Comparison of ENCODE assay signal across 33 cellular contexts in genomic region chr7:23945472-23945871, GRCh38.
"Had no signal": no experiment of that assay in that cellular context is flagged by ENCODE, and none has a peak within 500 bp of the region (broad histone marks: within the 10 kb centered on the region; RNA-seq: fewer than 3 reads in every experiment).

No MANE protein-coding gene starts in this region.

- ATAC-seq: activated naive CD4-positive, alpha-beta T cell treated with anti-CD3 and anti-CD28 coated beads, Interleukin-2, amount 50 U/mL, for 72 hours; activated naive CD8-positive, alpha-beta T cell treated with anti-CD3 and anti-CD28 coated beads, Interleukin-2, amount 50 U/mL, for 24 hours; activated T-cell treated with anti-CD3 and anti-CD28 coated beads, Interleukin-2, amount 50 U/mL, for 4 hours; activated T-cell treated with anti-CD3 and anti-CD28 coated beads, Interleukin-2, amount 50 U/mL, for 72 hours; activated T-helper 17 cell treated with anti-CD3 and anti-CD28 coated beads, Interleukin-2, amount 50 U/mL, for 72 hours; body of pancreas had no signal

- H3K27ac ChIP-seq: adrenal gland, ascending aorta, body of pancreas, brain microvascular endothelial cell, breast epithelium, cardiac muscle cell had no signal

- H3K27me3 ChIP-seq: adrenal gland, ascending aorta, body of pancreas, brain microvascular endothelial cell, breast epithelium, cardiac muscle cell had no signal

- DNase-seq: activated effector memory CD4-positive, alpha-beta T cell treated with anti-CD3 and anti-CD28 coated beads, Interleukin-2, amount 50 U/mL, for 16 hours; activated effector memory CD4-positive, alpha-beta T cell treated with Interleukin-2 at 50 U/mL for 16 hours; activated gamma-delta T cell; activated gamma-delta T cell treated with Interleukin-2 at 50 U/mL for 16 hours; activated naive CD4-positive, alpha-beta T cell; activated naive CD4-positive, alpha-beta T cell treated with anti-CD3 and anti-CD28 coated beads for 36 hours; activated naive CD4-positive, alpha-beta T cell treated with anti-CD3 and anti-CD28 coated beads, Interleukin-2, amount 10 ng/mL, durations not matched to agents 7 days and 5 days; activated naive CD4-positive, alpha-beta T cell treated with anti-CD3 and anti-CD28 coated beads, Interleukin-2, amount 50 U/mL, for 16 hours; activated naive CD4-positive, alpha-beta T cell treated with Interleukin-2 at 50 U/mL for 16 hours; activated naive CD8-positive, alpha-beta T cell treated with anti-CD3 and anti-CD28 coated beads for 36 hours; activated naive CD8-positive, alpha-beta T cell treated with anti-CD3 and anti-CD28 coated beads, Interleukin-2, amount 10 ng/mL, durations not matched to agents 7 days and 5 days; activated naive CD8-positive, alpha-beta T cell treated with anti-CD3 and anti-CD28 coated beads, Interleukin-2, amount 50 U/mL, for 24 hours; activated T-cell treated with anti-CD3 and anti-CD28 coated beads, Interleukin-2, amount 50 U/mL, for 24 hours; activated T-cell treated with anti-CD3 and anti-CD28 coated beads, Interleukin-2, amount 50 U/mL, for 4 hours; activated T-cell treated with anti-CD3 and anti-CD28 coated beads, Interleukin-2, amount 50 U/mL, for 48 hours; activated T-cell treated with anti-CD3 and anti-CD28 coated beads, Interleukin-2, amount 50 U/mL, for 72 hours; adrenal gland; amniotic stem cell; amygdala; anterior cingulate cortex; aorta; body of pancreas; brain microvascular endothelial cell; caudate nucleus; central memory CD4-positive, alpha-beta T cell; cerebellar nuclear complex had no signal

- H3K36me3 ChIP-seq: adrenal gland, ascending aorta, brain microvascular endothelial cell, breast epithelium, cardiac muscle cell had no signal

- H3K4me3 ChIP-seq: adrenal gland, ascending aorta, body of pancreas, breast epithelium, cardiac muscle cell had no signal

- H3K4me1 ChIP-seq: adrenal gland, ascending aorta, body of pancreas, breast epithelium had no signal

- FAIRE-seq: astrocyte, bronchial epithelial cell had no signal

- H3K9me3 ChIP-seq: adrenal gland, ascending aorta, body of pancreas had no signal
